ENCODE assay signal across 19 cellular contexts in genomic region chr19:11236324-11237301, GRCh38. TPM values are rescaled to one million over a fixed set of nuclear protein-coding genes. Genes with fewer than 3 reads are reported as not detected.
DNase-seq lines count a peak whose midpoint lies in the region; ATAC-seq and TF ChIP-seq lines count a peak whose summit lies in the region.
"Had no signal": no experiment of that assay in that cellular context is flagged by ENCODE, and none has a peak within 500 bp of the region (broad histone marks: within the 10 kb centered on the region; RNA-seq: fewer than 3 reads in every experiment).

No MANE protein-coding gene starts in this region.

- H3K9ac ChIP-seq in HUES6 (ENCODE audit: low read length) (no peak overlapping the region), liver (ENCODE audit: low read depth in 1 of 2, low read length in 2 of 2) (peak overlapping the region; percentile 33 to 57)
- H3K9ac ChIP-seq: SK-N-SH had no signal

- H3K27me3 Mint-ChIP-seq in WTC11 (ENCODE audit: low read depth) = no peaks in the 10 kb centered on the region

- no peak overlapping the region for H3K4me3 Mint-ChIP-seq in WTC11
- H3K4me3 Mint-ChIP-seq: CD4-positive, alpha-beta T cell had no signal

- 0 out of 2 replicates have a peak overlapping the region, but pooled peaks have one; percentile 26 for H3K27ac ChIP-seq in HUES6 (ENCODE audit: low read depth, low read length)
- H3K27ac ChIP-seq in liver (ENCODE audit: low read depth in 1 of 2, low read length in 2 of 2) = peak overlapping the region; percentile 90 to 97

- H3K36me3 Mint-ChIP-seq in WTC11 = peaks cover 33% of the 10 kb centered on the region

- H3K4me1 ChIP-seq in HUES6 (ENCODE audit: control insufficient read depth, insufficient read depth, low read length) (peaks cover 6% of the 10 kb centered on the region; the same call in 1 of the 2 replicates), liver (ENCODE audit: control insufficient read depth in 4 of 4, insufficient read depth in 4 of 4, low read length in 3 of 4) (peaks cover 8 to 49% (median 37%) of the 10 kb centered on the region in 4 donors)
- H3K4me1 ChIP-seq: BE2C, HAP-1 had no signal

- no peak for TF ChIP-seq CTCF in WTC11 (IDR thresholded peaks at IDR 0.05)
- no peak for TF ChIP-seq CTCF in liver (IDR thresholded peaks at IDR 0.05; ENCODE audit: low read depth, low read length, missing input control)

- intact Hi-C loops in sciatic nerve (cut with DNase I) = no loop called here

- WGBS in liver = 42% methylated on average over 31 of the region's 31 CpGs

- POLR2A ChIA-PET in WTC11 (lab: Charles Lee) = no interaction called here

- ATAC-seq in WTC11 (peak; percentile 42), sciatic nerve (peak; percentile 14), HG03039 (IDR thresholded peaks at IDR 0.05; ENCODE audit: unreplicated experiment) (no peak)

- H3K27me3 ChIP-seq in HUES6 (ENCODE audit: control insufficient read depth, insufficient read depth, low read length) (no peaks in the 10 kb centered on the region), liver (ENCODE audit: control insufficient read depth in 4 of 4, insufficient read depth in 4 of 4, low read length in 3 of 4) (no peaks in the 10 kb centered on the region)
- H3K27me3 ChIP-seq: BE2C had no signal

- H3K36me3 ChIP-seq in HUES6 (ENCODE audit: control insufficient read depth, insufficient read depth, low read length) (peaks cover 74% of the 10 kb centered on the region), liver (ENCODE audit: control insufficient read depth in 4 of 4, insufficient read depth in 3 of 4, low read depth in 1 of 4, low read length in 3 of 4) (peaks cover 3 to 18% (median 4%) of the 10 kb centered on the region in 4 donors)
- H3K36me3 ChIP-seq: BE2C had no signal

- CTCF ChIA-PET in WTC11 (lab: Charles Lee) = interaction anchor here (0.7 to 2.0 kb wide), 2 partner anchors 9 to 120 kb away, joined by 6 to 8 read pairs; no protein-coding TSS in a partner anchor

- DNase-seq in WTC11 (ENCODE audit: low spot score) (no peak), sciatic nerve (ENCODE audit: low spot score) (no peak), NCI-H1105 (lab: John Stamatoyannopoulos, UW) (no peak), hepatic stellate cell (ENCODE audit: low spot score) (no peak)
- DNase-seq: ACHN; BE2C; CD4-positive, alpha-beta T cell; DMS79; MV-4-11; NCI-H1417 treated with DMSO at 0.1 percent for 48 hours; NCI-H1930; NCI-H2171; NCI-H446 treated with DMSO at 0.1 percent for 48 hours; SK-N-SH had no signal

- H3K9me3 ChIP-seq in HUES6 (ENCODE audit: control insufficient read depth, insufficient read depth, low read depth, low read length) (no peaks in the 10 kb centered on the region), liver (ENCODE audit: control insufficient read depth in 4 of 4, low read length in 3 of 4) (no peaks in the 10 kb centered on the region)
- H3K9me3 ChIP-seq: BE2C, HAP-1, SK-N-SH had no signal

- peak; percentile 3 to 24 for TF ChIP-seq RAD21 in liver (IDR thresholded peaks at IDR 0.05)

- peaks cover 5% of the 10 kb centered on the region for H3K4me1 Mint-ChIP-seq in WTC11

- H3K4me3 ChIP-seq in HUES6 (ENCODE audit: low read depth, low read length) = no peak overlapping the region
- H3K4me3 ChIP-seq in liver (ENCODE audit: low read depth in 1 of 3, low read length in 3 of 3) = no peak overlapping the region
- H3K4me3 ChIP-seq: HAP-1 had no signal

- no peak overlapping the region; the same call in 1 of the 2 replicates for H3K27ac Mint-ChIP-seq in WTC11
- H3K27ac Mint-ChIP-seq: CD4-positive, alpha-beta T cell had no signal

- 0 out of 2 replicates have a peak, but pooled peaks cover 4% of the 10 kb centered on the region for H3K9me3 Mint-ChIP-seq in WTC11

TF ChIP-seq in WTC11, 78 proteins besides CTCF, POLR2A, EP300 and RAD21:
- TF ChIP-seq GABPB1 (CRISPR knock-in tag; IDR thresholded peaks at IDR 0.05) (peak; percentile 83), IRF1 (CRISPR knock-in tag; IDR thresholded peaks at IDR 0.05) (no peak)

TF ChIP-seq in liver, 16 proteins besides CTCF, POLR2A, EP300 and RAD21:
- TF ChIP-seq JUND (IDR thresholded peaks at IDR 0.05) = peak in 1 of 2 donors; percentile 51
- no peak for TF ChIP-seq TAF1 (conservative IDR thresholded peaks at IDR 0.05)
- TF ChIP-seq, protein P1, sequence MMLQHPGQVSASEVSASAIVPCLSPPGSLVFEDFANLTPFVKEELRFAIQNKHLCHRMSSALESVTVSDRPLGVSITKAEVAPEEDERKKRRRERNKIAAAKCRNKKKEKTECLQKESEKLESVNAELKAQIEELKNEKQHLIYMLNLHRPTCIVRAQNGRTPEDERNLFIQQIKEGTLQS (IDR thresholded peaks at IDR 0.05) = no peak
- TF ChIP-seq RXRA (IDR thresholded peaks at IDR 0.05) = peak; percentile 95 to 98
- peak; percentile 80 for TF ChIP-seq ZBTB33 (IDR thresholded peaks at IDR 0.05)
- TF ChIP-seq, protein P2, sequence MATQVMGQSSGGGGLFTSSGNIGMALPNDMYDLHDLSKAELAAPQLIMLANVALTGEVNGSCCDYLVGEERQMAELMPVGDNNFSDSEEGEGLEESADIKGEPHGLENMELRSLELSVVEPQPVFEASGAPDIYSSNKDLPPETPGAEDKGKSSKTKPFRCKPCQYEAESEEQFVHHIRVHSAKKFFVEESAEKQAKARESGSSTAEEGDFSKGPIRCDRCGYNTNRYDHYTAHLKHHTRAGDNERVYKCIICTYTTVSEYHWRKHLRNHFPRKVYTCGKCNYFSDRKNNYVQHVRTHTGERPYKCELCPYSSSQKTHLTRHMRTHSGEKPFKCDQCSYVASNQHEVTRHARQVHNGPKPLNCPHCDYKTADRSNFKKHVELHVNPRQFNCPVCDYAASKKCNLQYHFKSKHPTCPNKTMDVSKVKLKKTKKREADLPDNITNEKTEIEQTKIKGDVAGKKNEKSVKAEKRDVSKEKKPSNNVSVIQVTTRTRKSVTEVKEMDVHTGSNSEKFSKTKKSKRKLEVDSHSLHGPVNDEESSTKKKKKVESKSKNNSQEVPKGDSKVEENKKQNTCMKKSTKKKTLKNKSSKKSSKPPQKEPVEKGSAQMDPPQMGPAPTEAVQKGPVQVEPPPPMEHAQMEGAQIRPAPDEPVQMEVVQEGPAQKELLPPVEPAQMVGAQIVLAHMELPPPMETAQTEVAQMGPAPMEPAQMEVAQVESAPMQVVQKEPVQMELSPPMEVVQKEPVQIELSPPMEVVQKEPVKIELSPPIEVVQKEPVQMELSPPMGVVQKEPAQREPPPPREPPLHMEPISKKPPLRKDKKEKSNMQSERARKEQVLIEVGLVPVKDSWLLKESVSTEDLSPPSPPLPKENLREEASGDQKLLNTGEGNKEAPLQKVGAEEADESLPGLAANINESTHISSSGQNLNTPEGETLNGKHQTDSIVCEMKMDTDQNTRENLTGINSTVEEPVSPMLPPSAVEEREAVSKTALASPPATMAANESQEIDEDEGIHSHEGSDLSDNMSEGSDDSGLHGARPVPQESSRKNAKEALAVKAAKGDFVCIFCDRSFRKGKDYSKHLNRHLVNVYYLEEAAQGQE (IDR thresholded peaks at IDR 0.05) = peak; percentile 46
- TF ChIP-seq EGR1 (IDR thresholded peaks at IDR 0.05; ENCODE audit: low read depth in 2 of 2) = peak in 1 of 2 donors; percentile 61
- TF ChIP-seq NR2F2 (IDR thresholded peaks at IDR 0.05) = no peak
- TF ChIP-seq YY1 (IDR thresholded peaks at IDR 0.05) = peak; percentile 83
- TF ChIP-seq GABPA (IDR thresholded peaks at IDR 0.05 in 1 of 2, conservative IDR thresholded peaks at IDR 0.05 in 1 of 2) = peak in 1 of 2 donors; percentile 41
- TF ChIP-seq HNF4G (IDR thresholded peaks at IDR 0.05) = peak; percentile 9
- TF ChIP-seq, protein P3, sequence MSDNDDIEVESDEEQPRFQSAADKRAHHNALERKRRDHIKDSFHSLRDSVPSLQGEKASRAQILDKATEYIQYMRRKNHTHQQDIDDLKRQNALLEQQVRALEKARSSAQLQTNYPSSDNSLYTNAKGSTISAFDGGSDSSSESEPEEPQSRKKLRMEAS (IDR thresholded peaks at IDR 0.05) = peak; percentile 82
- TF ChIP-seq SP1 (IDR thresholded peaks at IDR 0.05) = peak; percentile 80
- no peak for TF ChIP-seq FOXA1 (IDR thresholded peaks at IDR 0.05)
- TF ChIP-seq FOXA2 (IDR thresholded peaks at IDR 0.05) = peak; percentile 46
- peak; percentile 31 to 85 for TF ChIP-seq HNF4A (conservative IDR thresholded peaks at IDR 0.05)
TF ChIP-seq in liver: peak in this region for 12.

RNA-seq across cellular contexts. Expression of gene ANGPTL8, which starts 2.8 kb away (rescaled TPM):
- total RNA-seq in WTC11 (2021) (0.30 TPM in 1 of 3 replicates, not detected in the others), liver (10 to 100 TPM; 32.4 to 33.9 TPM), sciatic nerve (15.5 TPM)
- polyA plus RNA-seq in liver = 100 to 1,000 TPM; 101 to 107 TPM
- total RNA-seq: CD4-positive, alpha-beta T cell; HT1080 had no signal

RNA-seq across cellular contexts. Expression of gene DOCK6, which starts 25.7 kb away (rescaled TPM):
- total RNA-seq in WTC11 (2021) (88.8 to 100 TPM (median 90.7 TPM) in 3 replicates), liver (10 to 100 TPM in 1 of 2 donors, 1 to 10 TPM in 1; 4.9 to 15.8 TPM), sciatic nerve (131 TPM)
- polyA plus RNA-seq in liver = 10 to 100 TPM; 13.2 to 14.2 TPM

RNA-seq across cellular contexts. Expression of gene KANK2, which starts 39.3 kb away (rescaled TPM):
- 31.8 to 35.1 TPM (median 33.2 TPM) in 3 replicates for total RNA-seq in WTC11 (2021)
- total RNA-seq in liver = 10 to 100 TPM; 51.0 to 67.8 TPM
- 10 to 100 TPM; 15.0 to 30.3 TPM for polyA plus RNA-seq in liver
- 296 TPM for total RNA-seq in sciatic nerve
- total RNA-seq: CD4-positive, alpha-beta T cell had no signal

RNA-seq across cellular contexts. Expression of gene TSPAN16, which starts 59.3 kb away (rescaled TPM):
- 0.30 TPM in 1 of 3 replicates, not detected in the others for total RNA-seq in WTC11 (2021)
- not detected for total RNA-seq in liver
- polyA plus RNA-seq in liver = not detected
- total RNA-seq in sciatic nerve = not detected
- total RNA-seq: CD4-positive, alpha-beta T cell; HT1080 had no signal
- polyA plus RNA-seq: SK-N-SH had no signal

Comparison
In these comparisons a context has a peak if more than half of its experiments do, and no peak if none do; other contexts are left out.
1. RNA of gene ANGPTL8, which starts 2.8 kb away (total RNA-seq): 32.4 to 33.9 TPM in liver and 15.5 TPM in sciatic nerve (single experiment); 0.30 TPM in WTC11; every median in the first group is over 10 times any median in the second.